Comparison of ENCODE assay signal across 14 cellular contexts in the genomic region with DNA sequence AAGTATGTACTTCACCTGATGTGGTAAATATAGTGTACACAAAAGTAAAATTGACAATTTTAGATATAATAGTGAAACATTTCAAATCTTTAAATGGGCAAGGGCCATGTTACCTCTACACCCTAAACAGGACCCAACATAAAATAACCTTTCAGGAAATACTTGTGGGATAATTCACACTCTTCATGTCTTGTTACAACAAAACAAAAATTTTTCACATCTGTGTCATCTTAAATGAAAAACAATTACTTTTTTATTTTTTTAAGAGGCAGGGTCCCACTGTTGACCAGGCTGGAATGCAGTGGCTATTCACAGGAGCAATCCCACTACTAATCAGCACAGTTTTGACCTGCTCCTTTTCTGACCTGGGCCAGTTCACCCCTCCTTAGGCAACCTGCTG. TPM values are rescaled to one million over a fixed set of nuclear protein-coding genes. Genes with fewer than 3 reads are reported as not detected.
A peak's percentile ranks its signal among the peaks of the same experiment; 100 is the strongest.
DNase-seq lines count a peak whose midpoint lies in the region; ATAC-seq, FAIRE-seq and TF ChIP-seq lines count a peak whose summit lies in the region.
"Had no signal": no experiment of that assay in that cellular context is flagged by ENCODE, and none has a peak within 500 bp of the region (broad histone marks: within the 10 kb centered on the region; RNA-seq: fewer than 3 reads in every experiment).

No MANE protein-coding gene starts in this region.

- peaks cover 11% of the 10 kb centered on the region for H3K4me1 Mint-ChIP-seq in activated T-cell treated with anti-CD3 and anti-CD28 coated beads, Interleukin-2, amount 50 U/mL, for 72 hours (ENCODE audit: low read depth)
- peaks cover 35 to 41% (median 37%) of the 10 kb centered on the region in 3 donors for H3K4me1 Mint-ChIP-seq in T-cell
- peaks cover 7% of the 10 kb centered on the region in 2 donors for H3K4me1 Mint-ChIP-seq in stimulated activated naive B cell treated with anti-CD40 and anti-IgM and Interleukin-4, amounts not matched to agents 10 μg/mL and 1 μg/mL and 100 μg/mL, for 72 hours

- H3K27me3 ChIP-seq in endothelial cell of umbilical vein (ENCODE audit: control insufficient read depth in 2 of 2, insufficient read depth in 2 of 2, low read length in 2 of 2), result no peaks in the 10 kb centered on the region
- H3K27me3 ChIP-seq in stomach, result no peaks in the 10 kb centered on the region
- H3K27me3 ChIP-seq in mesendoderm (ENCODE audit: insufficient read depth, low read length, poor library complexity), result no peaks in the 10 kb centered on the region
- H3K27me3 ChIP-seq: heart right ventricle, tibial artery had no signal

- no peaks in the 10 kb centered on the region for H3K79me1 ChIP-seq in mesendoderm (ENCODE audit: low read length)

- no peaks in the 10 kb centered on the region for H3K9me1 ChIP-seq in endothelial cell of umbilical vein (replicated peaks; ENCODE audit: control insufficient read depth, extremely low read depth, insufficient read depth, low read length)

- H3K18ac ChIP-seq in mesendoderm (ENCODE audit: low read length), result no peak overlapping the region

- H3K9me3 Mint-ChIP-seq in activated T-cell treated with anti-CD3 and anti-CD28 coated beads, Interleukin-2, amount 50 U/mL, for 72 hours, result no peaks in the 10 kb centered on the region
- peaks cover 0 to 6% (median 0%) of the 10 kb centered on the region in 3 donors for H3K9me3 Mint-ChIP-seq in T-cell
- H3K9me3 Mint-ChIP-seq in stimulated activated naive B cell treated with anti-CD40 and anti-IgM and Interleukin-4, amounts not matched to agents 10 μg/mL and 1 μg/mL and 100 μg/mL, for 72 hours, result peaks cover 0 to 1% of the 10 kb centered on the region in 2 donors

- H3K79me2 ChIP-seq in endothelial cell of umbilical vein (ENCODE audit: control insufficient read depth, insufficient read depth, low read length), result no peaks in the 10 kb centered on the region
- H3K79me2 ChIP-seq in mesendoderm (ENCODE audit: control insufficient read depth, insufficient read depth, low read length), result no peaks in the 10 kb centered on the region

- no peak overlapping the region for H2BK15ac ChIP-seq in mesendoderm (replicated peaks; ENCODE audit: low read depth)

- no peak overlapping the region for H3K56ac ChIP-seq in mesendoderm (ENCODE audit: low read length)

- H3K27ac Mint-ChIP-seq in activated T-cell treated with anti-CD3 and anti-CD28 coated beads, Interleukin-2, amount 50 U/mL, for 72 hours, result peak overlapping the region; percentile 50
- peak overlapping the region; percentile 34 to 69 for H3K27ac Mint-ChIP-seq in T-cell
- H3K27ac Mint-ChIP-seq in stimulated activated naive B cell treated with anti-CD40 and anti-IgM and Interleukin-4, amounts not matched to agents 10 μg/mL and 1 μg/mL and 100 μg/mL, for 72 hours, result no peak overlapping the region

- peaks cover 6 to 23% of the 10 kb centered on the region in 2 donors for H3K36me3 Mint-ChIP-seq in activated T-cell treated with anti-CD3 and anti-CD28 coated beads, Interleukin-2, amount 50 U/mL, for 72 hours (ENCODE audit: insufficient read depth in 2 of 2)
- H3K36me3 Mint-ChIP-seq in T-cell, result peaks cover 42% of the 10 kb centered on the region
- H3K36me3 Mint-ChIP-seq in stimulated activated naive B cell treated with anti-CD40 and anti-IgM and Interleukin-4, amounts not matched to agents 10 μg/mL and 1 μg/mL and 100 μg/mL, for 72 hours, result peaks cover 27 to 49% of the 10 kb centered on the region in 2 donors

- FAIRE-seq in endothelial cell of umbilical vein (lab: Jason Lieb, UNC), result no peak

- no peak for TF ChIP-seq EP300 in stomach (IDR thresholded peaks at IDR 0.05)

- H2BK5ac ChIP-seq in mesendoderm (ENCODE audit: low read length), result no peak overlapping the region

- no peak overlapping the region for H3K4me3 ChIP-seq in endothelial cell of umbilical vein (replicated peaks in 1 of 3; ENCODE audit: insufficient read depth in 1 of 3, low read depth in 1 of 3, low read length in 3 of 3)
- no peak overlapping the region for H3K4me3 ChIP-seq in stomach
- H3K4me3 ChIP-seq in mesendoderm (ENCODE audit: low read length), result no peak overlapping the region
- H3K4me3 ChIP-seq: tibial artery had no signal

- no peak for DNase-seq in activated T-cell treated with anti-CD3 and anti-CD28 coated beads, Interleukin-2, amount 50 U/mL, for 72 hours
- no peak for DNase-seq in activated T-cell treated with anti-CD3 and anti-CD28 coated beads, Interleukin-2, amount 50 U/mL, for 48 hours
- DNase-seq in T-cell (no peak), endothelial cell of umbilical vein (ENCODE audit: low read depth, low spot score) (peak; percentile 50), stomach (no peak), mesendoderm (no peak)
- DNase-seq in stimulated activated naive B cell treated with anti-CD40 and anti-IgM and Interleukin-4, amounts not matched to agents 10 μg/mL and 1 μg/mL and 100 μg/mL, for 72 hours, result no peak
- DNase-seq: heart right ventricle, NCI-H1694, NCI-H524 treated with DMSO at 0.1 percent for 48 hours, nucleus accumbens, SIG-M5, tibial artery had no signal

- peak overlapping the region in 1 of 2 donors; percentile 9 for H3K4me3 Mint-ChIP-seq in activated T-cell treated with anti-CD3 and anti-CD28 coated beads, Interleukin-2, amount 50 U/mL, for 72 hours
- peak overlapping the region in 1 of 3 donors; percentile 42 for H3K4me3 Mint-ChIP-seq in T-cell
- no peak overlapping the region for H3K4me3 Mint-ChIP-seq in stimulated activated naive B cell treated with anti-CD40 and anti-IgM and Interleukin-4, amounts not matched to agents 10 μg/mL and 1 μg/mL and 100 μg/mL, for 72 hours

- no peak overlapping the region for H2AFZ ChIP-seq in endothelial cell of umbilical vein (ENCODE audit: low read depth, low read length)

- H4K8ac ChIP-seq in mesendoderm (ENCODE audit: low read depth, low read length), result no peak overlapping the region

- H3K27ac ChIP-seq in endothelial cell of umbilical vein (ENCODE audit: insufficient read depth, low read depth, low read length) (peak overlapping the region; percentile 84), stomach (peak overlapping the region in 4 of 5 donors; percentile 17 to 83 (median 67)), mesendoderm (ENCODE audit: low read depth, low read length) (no peak overlapping the region)
- H3K27ac ChIP-seq: tibial artery had no signal

- H3K36me3 ChIP-seq in endothelial cell of umbilical vein (ENCODE audit: control insufficient read depth in 2 of 2, extremely low read depth in 1 of 2, insufficient read depth in 2 of 2, low read length in 2 of 2), result no peaks in the 10 kb centered on the region
- H3K36me3 ChIP-seq in stomach, result peaks cover 0 to 19% (median 12%) of the 10 kb centered on the region in 4 donors
- H3K36me3 ChIP-seq in mesendoderm (ENCODE audit: control insufficient read depth, insufficient read depth, low read length), result no peaks in the 10 kb centered on the region

- POLR2A ChIA-PET in T-cell (lab: Charles Lee) (no interaction called here), endothelial cell of umbilical vein (lab: Charles Lee) (no interaction called here)

- no peaks in the 10 kb centered on the region for H3K27me3 Mint-ChIP-seq in activated T-cell treated with anti-CD3 and anti-CD28 coated beads, Interleukin-2, amount 50 U/mL, for 72 hours (ENCODE audit: low read depth)
- no peaks in the 10 kb centered on the region for H3K27me3 Mint-ChIP-seq in T-cell
- H3K27me3 Mint-ChIP-seq in stimulated activated naive B cell treated with anti-CD40 and anti-IgM and Interleukin-4, amounts not matched to agents 10 μg/mL and 1 μg/mL and 100 μg/mL, for 72 hours, result no peaks in the 10 kb centered on the region

- CTCF ChIA-PET in T-cell (lab: Charles Lee), result no interaction called here
- CTCF ChIA-PET in endothelial cell of umbilical vein (lab: Charles Lee), result interaction anchor here (1.2 to 2.0 kb wide), 2 partner anchors 16 to 596 kb away, joined by 3 to 10 read pairs; no protein-coding TSS in a partner anchor

- no peak overlapping the region for H4K5ac ChIP-seq in mesendoderm (ENCODE audit: low read length)

- no peak overlapping the region for H3K23ac ChIP-seq in mesendoderm (ENCODE audit: low read length)

- H4K20me1 ChIP-seq in endothelial cell of umbilical vein (replicated peaks; ENCODE audit: control insufficient read depth, extremely low read depth, insufficient read depth, low read length), result no peaks in the 10 kb centered on the region

- no peak for TF ChIP-seq POLR2A in endothelial cell of umbilical vein (IDR thresholded peaks at IDR 0.05; ENCODE audit: low read depth, low read length)
- TF ChIP-seq POLR2A in stomach (IDR thresholded peaks at IDR 0.05), result no peak

- BruUV-seq in endothelial cell of umbilical vein (replicated peaks; lab: Mats Ljungman, UMichigan), result no TSS peak

- H3K9ac ChIP-seq in endothelial cell of umbilical vein (replicated peaks; ENCODE audit: extremely low read depth, insufficient read depth, low read length), result peak overlapping the region; percentile 43
- no peak overlapping the region for H3K9ac ChIP-seq in mesendoderm (ENCODE audit: low read length)

- dilution Hi-C loops in endothelial cell of umbilical vein (cut with MboI; ENCODE audit: extremely low pct_ligation_motif_present, low sequenced_read_pairs), result no loop called here

- TF ChIP-seq CTCF in endothelial cell of umbilical vein (IDR thresholded peaks at IDR 0.05; ENCODE audit: extremely low read depth in 1 of 2, insufficient read depth in 1 of 2, low read depth in 1 of 2, low read length in 2 of 2) (no peak), stomach (IDR thresholded peaks at IDR 0.05) (no peak)

- peaks cover 34% of the 10 kb centered on the region for H3K4me1 ChIP-seq in endothelial cell of umbilical vein (ENCODE audit: control insufficient read depth, extremely low read depth, insufficient read depth, low read length)
- H3K4me1 ChIP-seq in stomach, result peaks cover 0 to 15% (median 5%) of the 10 kb centered on the region in 4 donors
- H3K4me1 ChIP-seq in mesendoderm (ENCODE audit: control insufficient read depth, low read depth, low read length), result peaks cover 6% of the 10 kb centered on the region
- H3K4me1 ChIP-seq: tibial artery had no signal

- intact Hi-C loops in endothelial cell of umbilical vein (cut with micrococcal nuclease) (loop anchor here (5.0 kb wide), 1 partner anchor 57 kb away; no protein-coding TSS in a partner anchor), stomach (cut with DNase I; ENCODE audit: low total_unique reads) (no loop called here)

- no peak overlapping the region for H2BK120ac ChIP-seq in mesendoderm (ENCODE audit: low read depth, low read length)

- no peak overlapping the region for H2AK5ac ChIP-seq in mesendoderm (ENCODE audit: low read length)

- H3K4me2 ChIP-seq in endothelial cell of umbilical vein (ENCODE audit: insufficient read depth, low read length) (peak overlapping the region; percentile 98), mesendoderm (ENCODE audit: low read length) (no peak overlapping the region)

- ATAC-seq in activated T-cell treated with anti-CD3 and anti-CD28 coated beads, Interleukin-2, amount 50 U/mL, for 72 hours (replicated peaks in 1 of 2), result no peak
- ATAC-seq in T-cell (replicated peaks in 1 of 4) (no peak), SK-N-SH treated with all-trans-retinoic acid at 6 μM for 48 hours (no peak)
- no peak for ATAC-seq in stimulated activated naive B cell treated with anti-CD40 and anti-IgM and Interleukin-4, amounts not matched to agents 10 μg/mL and 1 μg/mL and 100 μg/mL, for 72 hours (replicated peaks)

- no peak overlapping the region for H3K4ac ChIP-seq in mesendoderm (ENCODE audit: low read depth, low read length)

- H3K9me3 ChIP-seq in endothelial cell of umbilical vein (replicated peaks; ENCODE audit: control insufficient read depth, insufficient read depth, low read length) (no peaks in the 10 kb centered on the region), stomach (no peaks in the 10 kb centered on the region)
- H3K9me3 ChIP-seq: heart right ventricle, tibial artery had no signal

RNA-seq across cellular contexts. Expression of a gene that starts 42.1 kb away (rescaled TPM):
- total RNA-seq in activated T-cell treated with anti-CD3 and anti-CD28 coated beads, Interleukin-2, amount 50 U/mL, for 72 hours, result 10 to 100 TPM; 19.0 to 20.3 TPM
- total RNA-seq in T-cell (10 to 100 TPM; 16.1 to 22.8 (median 20.7) TPM), endothelial cell of umbilical vein (12.5 and 12.9 TPM in 2 replicates), stomach (10 to 100 TPM; 21.0 to 45.7 (median 37.1) TPM)
- polyA plus RNA-seq in endothelial cell of umbilical vein (2.0 and 3.7 TPM in 2 replicates), stomach (1 to 10 TPM; 4.4 to 7.0 (median 6.2) TPM)
- polyA plus RNA-seq in endothelial cell of umbilical vein (2011; cell fraction: cytosol; rRNA removed), result 4.3 and 5.0 TPM in 2 replicates
- 8.6 and 9.5 TPM in 2 replicates for polyA plus RNA-seq in endothelial cell of umbilical vein (2011; cell fraction: nucleus; rRNA removed)
- polyA plus RNA-seq in endothelial cell of umbilical vein (2012), result 10.8 and 11.9 TPM in 2 replicates
- 15.7 and 18.2 TPM in 2 replicates for polyA minus RNA-seq in endothelial cell of umbilical vein
- polyA minus RNA-seq in endothelial cell of umbilical vein (2011; cell fraction: cytosol; rRNA and poly(A)+ RNA removed), result 14.0 TPM
- 32.2 and 39.4 TPM in 2 replicates for polyA minus RNA-seq in endothelial cell of umbilical vein (2011; cell fraction: nucleus; rRNA and poly(A)+ RNA removed)
- 15.5 TPM for polyA plus RNA-seq in mesendoderm (2013, experiment 1 of 2)
- 15.7 TPM for polyA plus RNA-seq in mesendoderm (2013, experiment 2 of 2)
